ENCODE assay signal across 9 cellular contexts in genomic region chr18:27378396-27379094, GRCh38.
A peak's percentile ranks its signal among the peaks of the same experiment; 100 is the strongest.
DNase-seq lines count a peak whose midpoint lies in the region; ATAC-seq, FAIRE-seq and TF ChIP-seq lines count a peak whose summit lies in the region.
"Had no signal": no experiment of that assay in that cellular context is flagged by ENCODE, and none has a peak within 500 bp of the region (broad histone marks: within the 10 kb centered on the region; RNA-seq: fewer than 3 reads in every experiment).

No MANE protein-coding gene starts in this region.

- H3K36me3 Mint-ChIP-seq in astrocyte (ENCODE audit: low read depth, unreplicated experiment): no peaks in the 10 kb centered on the region

- H3K9ac ChIP-seq in astrocyte (ENCODE audit: low read length): no peak overlapping the region

- H3K27ac Mint-ChIP-seq in astrocyte (ENCODE audit: unreplicated experiment): peak overlapping the region; percentile 92

- TF ChIP-seq CTCF in astrocyte (IDR thresholded peaks at IDR 0.05; ENCODE audit: insufficient read depth, low read depth, low read length) (no peak), omental fat pad (IDR thresholded peaks at IDR 0.05) (no peak)

- no peak overlapping the region for H3K4me3 Mint-ChIP-seq in astrocyte (ENCODE audit: unreplicated experiment)

- H3K9me3 Mint-ChIP-seq in astrocyte (ENCODE audit: unreplicated experiment): no peaks in the 10 kb centered on the region

- DNase-seq in astrocyte (ENCODE audit: low read depth) (peak; percentile 89), omental fat pad (ENCODE audit: low spot score) (no peak), DMS79 (lab: John Stamatoyannopoulos, UW) (no peak), NCI-H128 (lab: John Stamatoyannopoulos, UW; ENCODE audit: unreplicated experiment) (no peak), NCI-H748 (lab: John Stamatoyannopoulos, UW; ENCODE audit: unreplicated experiment) (no peak)
- DNase-seq: NCI-H1417 treated with DMSO at 0.1 percent for 48 hours, right cardiac atrium had no signal

- H2AFZ ChIP-seq in astrocyte (ENCODE audit: low read depth, low read length): no peak overlapping the region

- peak overlapping the region; percentile 68 for H3K4me2 ChIP-seq in astrocyte (ENCODE audit: low read length)

- peaks cover 37% of the 10 kb centered on the region for H3K4me1 Mint-ChIP-seq in astrocyte (ENCODE audit: low read depth, unreplicated experiment)

- H3K4me3 ChIP-seq in astrocyte (ENCODE audit: insufficient read depth, low read depth, low read length): no peak overlapping the region

- H3K79me2 ChIP-seq in astrocyte (ENCODE audit: insufficient read depth, low read length): no peaks in the 10 kb centered on the region

- peaks cover 5% of the 10 kb centered on the region for H3K27me3 ChIP-seq in astrocyte (ENCODE audit: insufficient read depth, low read length)

- peak overlapping the region; percentile 53 for H3K27ac ChIP-seq in astrocyte (ENCODE audit: low read depth, low read length)

- no peaks in the 10 kb centered on the region for H3K27me3 Mint-ChIP-seq in astrocyte (ENCODE audit: low read depth, unreplicated experiment)

- no peak for FAIRE-seq in astrocyte (lab: Jason Lieb, UNC)

- peak; percentile 37 for ATAC-seq in GM19035 (IDR thresholded peaks at IDR 0.05; ENCODE audit: unreplicated experiment)
- peak; percentile 70 for ATAC-seq in HG02938 (IDR thresholded peaks at IDR 0.05; ENCODE audit: unreplicated experiment)
- ATAC-seq in omental fat pad (ENCODE audit: low FRiP score): peak; percentile 92
- ATAC-seq: right cardiac atrium had no signal

- no peaks in the 10 kb centered on the region for H4K20me1 ChIP-seq in astrocyte (ENCODE audit: insufficient read depth, low read length)

- H3K9me3 ChIP-seq in astrocyte (ENCODE audit: insufficient read depth, low read depth, low read length): no peaks in the 10 kb centered on the region

- H3K36me3 ChIP-seq in astrocyte (ENCODE audit: insufficient read depth, low read length): no peaks in the 10 kb centered on the region

- H3K4me1 ChIP-seq in astrocyte (ENCODE audit: insufficient read depth, low read length): peaks cover 19% of the 10 kb centered on the region

Comparison
In these comparisons a context has a peak if more than half of its experiments do, and no peak if none do; other contexts are left out.
1. ATAC-seq: peak in every context shown above with its lines; median percentile 92 in omental fat pad; 70 in HG02938; 37 in GM19035.